18 cellular contexts compared by ENCODE assay signal in genomic region chr1:167821969-167822685, GRCh38.
A peak's percentile ranks its signal among the peaks of the same experiment; 100 is the strongest.
DNase-seq lines count a peak whose midpoint lies in the region; ATAC-seq and TF ChIP-seq lines count a peak whose summit lies in the region.
"Had no signal": no experiment of that assay in that cellular context is flagged by ENCODE, and none has a peak within 500 bp of the region (broad histone marks: within the 10 kb centered on the region; RNA-seq: fewer than 3 reads in every experiment).

No MANE protein-coding gene starts in this region.

- intact Hi-C loops in PC-9 (cut with micrococcal nuclease; ENCODE audit: unreplicated experiment), result loop anchor here (2.0 kb wide), 1 partner anchor 19 kb away; no protein-coding TSS in a partner anchor

- H3K4me3 ChIP-seq in ACC112 (ENCODE audit: low read depth, low read length), result peak overlapping the region; percentile 6; the same call in 1 of the 2 replicates
- H3K4me3 ChIP-seq in PC-9, result no peak overlapping the region
- H3K4me3 ChIP-seq: sigmoid colon had no signal

- H3K36me3 ChIP-seq in ACC112 (ENCODE audit: insufficient read depth, low read length) (no peaks in the 10 kb centered on the region), PC-9 (ENCODE audit: low read depth) (no peaks in the 10 kb centered on the region)
- H3K36me3 ChIP-seq: BE2C, neutrophil, sigmoid colon had no signal

- H3K27ac ChIP-seq in ACC112 (ENCODE audit: low read depth, low read length) (peak overlapping the region; percentile 51), PC-9 (peak overlapping the region; percentile 52)
- H3K27ac ChIP-seq: neutrophil had no signal

- H2AFZ ChIP-seq in ACC112 (ENCODE audit: low read length, unreplicated experiment) (peak overlapping the region; percentile 17), PC-9 (no peak overlapping the region)

- no peaks in the 10 kb centered on the region for H3K9me2 ChIP-seq in PC-9 (ENCODE audit: insufficient read depth)

- CTCF ChIA-PET in PC-9 (lab: Charles Lee), result no interaction called here

- H3K79me2 ChIP-seq in ACC112 (ENCODE audit: control insufficient read depth, insufficient read depth, low read length, unreplicated experiment) (no peaks in the 10 kb centered on the region), PC-9 (ENCODE audit: low read depth) (no peaks in the 10 kb centered on the region)

- no peaks in the 10 kb centered on the region for H4K20me1 ChIP-seq in PC-9 (ENCODE audit: insufficient read depth)

- TF ChIP-seq CTCF in PC-9 (conservative IDR thresholded peaks at IDR 0.05), result no peak

- POLR2A ChIA-PET in PC-9 (lab: Charles Lee; ENCODE audit: unreplicated experiment), result interaction anchor here (0.6 to 0.7 kb wide), 4 partner anchors 13 to 115 kb away, joined by 4 to 6 read pairs (median 4); no protein-coding TSS in a partner anchor

- H3K4me1 ChIP-seq in ACC112 (ENCODE audit: control insufficient read depth, insufficient read depth, low read length, unreplicated experiment) (peaks cover 29% of the 10 kb centered on the region), PC-9 (replicated peaks; ENCODE audit: insufficient read depth) (peaks cover 27% of the 10 kb centered on the region)

- DNase-seq in DMS79 treated with DMSO at 0.1 percent for 48 hours (lab: John Stamatoyannopoulos, UW), result peak; percentile 20
- peak in 1 of 2 experiments; percentile 48 for DNase-seq in PC-9
- DNase-seq in kidney glomerular epithelial cell (lab: John Stamatoyannopoulos, UW), result peak; percentile 57
- no peak for DNase-seq in activated T-cell treated with anti-CD3 and anti-CD28 coated beads, Interleukin-2, amount 50 U/mL, for 48 hours
- DNase-seq in occipital lobe (lab: John Stamatoyannopoulos, UW), result no peak
- DNase-seq: activated CD4-positive, alpha-beta T cell treated with anti-CD3 and anti-CD28 coated beads for 48 hours; activated CD8-positive, alpha-beta memory T cell treated with anti-CD3 and anti-CD28 coated beads, Interleukin-2, amount 50 U/mL, for 48 hours; BE2C; dermis blood vessel endothelial cell; kidney; SIG-M5; sigmoid colon; stimulated activated CD4-positive, alpha-beta T cell treated with anti-CD3 and anti-CD28 coated beads, Interleukin-2, amount 100 ng/mL, for 48 hours had no signal

- no TSS peak for BruUV-seq in PC-9 (replicated peaks; lab: Mats Ljungman, UMichigan)

- H3K27me3 ChIP-seq in ACC112 (ENCODE audit: insufficient read depth, low read length) (no peaks in the 10 kb centered on the region), PC-9 (ENCODE audit: insufficient read depth, low read depth) (no peaks in the 10 kb centered on the region)
- H3K27me3 ChIP-seq: BE2C, sigmoid colon had no signal

- peaks cover 11% of the 10 kb centered on the region; the same call in 1 of the 2 replicates for H3F3A ChIP-seq in PC-9 (ENCODE audit: insufficient read depth, low read depth)

- H3K4me2 ChIP-seq in PC-9, result peak overlapping the region; percentile 34

- ATAC-seq in GM21529 (IDR thresholded peaks at IDR 0.05; ENCODE audit: unreplicated experiment) (no peak), GM21723 (IDR thresholded peaks at IDR 0.05; ENCODE audit: unreplicated experiment) (no peak)
- ATAC-seq: esophagus mucosa had no signal

- no peaks in the 10 kb centered on the region for H3K9me3 ChIP-seq in PC-9 (ENCODE audit: insufficient read depth, low read depth)
- H3K9me3 ChIP-seq: BE2C, neutrophil, sigmoid colon had no signal

Comparison
In these comparisons a context has a peak if more than half of its experiments do, and no peak if none do; other contexts are left out.
1. DNase-seq: peak in DMS79 treated with DMSO at 0.1 percent for 48 hours (single experiment) and kidney glomerular epithelial cell (single experiment); none in activated T-cell treated with anti-CD3 and anti-CD28 coated beads, Interleukin-2, amount 50 U/mL, for 48 hours (0 of 2) and occipital lobe (single experiment).